Comparison of ENCODE assay signal across 12 cellular contexts in the genomic region with DNA sequence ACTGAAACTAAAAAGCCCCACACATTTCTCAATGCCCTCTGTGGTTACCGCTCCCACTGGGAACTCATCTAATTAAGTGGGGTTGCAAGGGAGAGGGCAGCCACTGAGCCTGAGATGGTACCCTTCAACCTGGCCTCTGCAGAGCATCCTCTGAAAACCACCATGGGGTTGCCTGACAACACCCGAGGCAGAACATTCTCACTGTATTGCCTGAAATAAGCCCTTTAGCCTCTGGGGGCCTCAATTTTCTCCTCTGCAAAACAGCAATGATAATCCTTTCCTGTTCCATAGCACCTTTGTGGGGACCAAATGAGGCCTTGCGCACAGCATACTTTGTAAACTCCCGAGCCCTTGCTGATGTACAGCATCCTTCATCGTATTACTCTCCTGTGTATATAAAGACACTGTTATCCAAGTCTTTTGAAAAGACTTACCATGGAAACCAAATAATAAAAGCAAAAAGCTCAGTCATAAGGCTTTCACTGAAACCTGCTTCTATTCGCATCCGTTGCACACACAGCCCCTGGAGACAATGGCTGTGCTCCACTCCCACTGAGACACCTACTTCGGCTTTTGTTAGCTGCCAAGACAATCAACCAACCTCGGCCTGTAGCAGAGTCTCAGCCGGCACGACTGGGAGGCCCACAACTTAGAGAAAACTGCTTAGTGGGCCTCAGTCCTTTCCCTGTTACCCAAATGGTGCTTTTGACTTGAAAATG.
A peak's percentile ranks its signal among the peaks of the same experiment; 100 is the strongest.
DNase-seq lines count a peak whose midpoint lies in the region; ATAC-seq and TF ChIP-seq lines count a peak whose summit lies in the region.
"Had no signal": no experiment of that assay in that cellular context is flagged by ENCODE, and none has a peak within 500 bp of the region (broad histone marks: within the 10 kb centered on the region; RNA-seq: fewer than 3 reads in every experiment).

No MANE protein-coding gene starts in this region.

- no peaks in the 10 kb centered on the region for H3K9me3 ChIP-seq in mammary epithelial cell (replicated peaks; ENCODE audit: insufficient read depth, low read length)
- no peaks in the 10 kb centered on the region for H3K9me3 ChIP-seq in breast epithelium
- H3K9me3 ChIP-seq in SU-DHL-6 (ENCODE audit: insufficient read depth, low read length): no peaks in the 10 kb centered on the region
- H3K9me3 ChIP-seq in endodermal cell (ENCODE audit: control insufficient read depth, low read length): peaks cover 4% of the 10 kb centered on the region
- H3K9me3 ChIP-seq in aorta (ENCODE audit: control insufficient read depth, low read length): no peaks in the 10 kb centered on the region
- H3K9me3 ChIP-seq in uterus: no peaks in the 10 kb centered on the region
- H3K9me3 ChIP-seq: gastrocnemius medialis had no signal

- peaks cover 39% of the 10 kb centered on the region for H3K4me1 Mint-ChIP-seq in endodermal cell

- H2AFZ ChIP-seq in mammary epithelial cell (ENCODE audit: low read depth, low read length) (peak overlapping the region; percentile 36), SU-DHL-6 (ENCODE audit: low read depth, low read length, severe bottlenecking) (no peak overlapping the region)

- in situ Hi-C loops in mammary epithelial cell (cut with MboI; ENCODE audit: low sequenced_read_pairs in 2 of 2): no loop called here

- no peak overlapping the region for H3K27ac Mint-ChIP-seq in endodermal cell
- H3K27ac Mint-ChIP-seq: mesothelial cell of epicardium had no signal

- H3K9ac ChIP-seq in mammary epithelial cell (ENCODE audit: insufficient read depth, low read length): no peak overlapping the region
- H3K9ac ChIP-seq in SU-DHL-6 (ENCODE audit: low read length): no peak overlapping the region
- no peak overlapping the region for H3K9ac ChIP-seq in endodermal cell (ENCODE audit: extremely low read depth, low read length, poor library complexity, severe bottlenecking)

- H3K4me2 ChIP-seq in mammary epithelial cell (ENCODE audit: insufficient read depth, low read depth, low read length) (no peak overlapping the region), SU-DHL-6 (ENCODE audit: low read depth, low read length, poor library complexity, severe bottlenecking) (peak overlapping the region; percentile 90)

- no peaks in the 10 kb centered on the region for H4K20me1 ChIP-seq in mammary epithelial cell (ENCODE audit: insufficient read depth, low read length)
- H4K20me1 ChIP-seq in SU-DHL-6 (ENCODE audit: low read depth, low read length): no peaks in the 10 kb centered on the region

- no peak for TF ChIP-seq POLR2A in breast epithelium (IDR thresholded peaks at IDR 0.05)
- TF ChIP-seq POLR2A in uterus (IDR thresholded peaks at IDR 0.05): no peak

- dilution Hi-C loops in mammary epithelial cell (cut with HindIII; ENCODE audit: low sequenced_read_pairs): no loop called here

- H3K27me3 Mint-ChIP-seq in endodermal cell (ENCODE audit: insufficient read depth): no peaks in the 10 kb centered on the region

- CTCF ChIA-PET in mammary epithelial cell (lab: Charles Lee; ENCODE audit: low non-redundant PET): no interaction called here

- H3K36me3 Mint-ChIP-seq in endodermal cell (ENCODE audit: low read depth): no peaks in the 10 kb centered on the region
- H3K36me3 Mint-ChIP-seq: mesothelial cell of epicardium had no signal

- H3K27ac ChIP-seq in mammary epithelial cell (ENCODE audit: insufficient read depth, low read depth, low read length) (no peak overlapping the region), breast epithelium (no peak overlapping the region), SU-DHL-6 (ENCODE audit: low read depth, low read length) (no peak overlapping the region), endodermal cell (ENCODE audit: low read depth, low read length) (peak overlapping the region; percentile 92), aorta (ENCODE audit: low read depth in 1 of 2, low read length in 2 of 2) (no peak overlapping the region), uterus (no peak overlapping the region)
- H3K27ac ChIP-seq: gastrocnemius medialis, WERI-Rb-1 had no signal

- H3F3A ChIP-seq in SU-DHL-6 (ENCODE audit: insufficient read depth): no peaks in the 10 kb centered on the region

- DNase-seq in mammary epithelial cell (no peak), breast epithelium (ENCODE audit: low spot score in 2 of 2) (no peak), endodermal cell (no peak), aorta (no peak), uterus (no peak), NCI-H2029 treated with DMSO at 0.1 percent for 48 hours (lab: John Stamatoyannopoulos, UW) (no peak)
- DNase-seq: gastrocnemius medialis; stimulated activated CD4-positive, alpha-beta T cell treated with anti-CD3 and anti-CD28 coated beads, Interleukin-2, amount 100 ng/mL, for 24 hours; WERI-Rb-1 had no signal

- peak; percentile 20 for ATAC-seq in aorta (ENCODE audit: low FRiP score)
- ATAC-seq in HG02885 (IDR thresholded peaks at IDR 0.05; ENCODE audit: poor library complexity, unreplicated experiment): no peak
- ATAC-seq: gastrocnemius medialis had no signal

- no peak overlapping the region for H3K4me3 Mint-ChIP-seq in endodermal cell
- H3K4me3 Mint-ChIP-seq: mesothelial cell of epicardium had no signal

- intact Hi-C loops in mammary epithelial cell (cut with micrococcal nuclease): no loop called here
- intact Hi-C loops in breast epithelium (cut with DNase I; ENCODE audit: low total_unique reads): no loop called here
- intact Hi-C loops in aorta (cut with DNase I): no loop called here
- intact Hi-C loops in uterus (cut with DNase I; ENCODE audit: low total_unique reads): no loop called here

- TF ChIP-seq CTCF in mammary epithelial cell (conservative IDR thresholded peaks at IDR 0.05 in 1 of 2, IDR thresholded peaks at IDR 0.05 in 1 of 2; ENCODE audit: extremely low read depth in 1 of 2, insufficient read depth in 1 of 2, low read depth in 1 of 2, low read length in 2 of 2) (no peak), breast epithelium (IDR thresholded peaks at IDR 0.05) (no peak), SU-DHL-6 (IDR thresholded peaks at IDR 0.05; ENCODE audit: insufficient read depth, low read length, poor library complexity, severe bottlenecking) (no peak), endodermal cell (conservative IDR thresholded peaks at IDR 0.05) (peak; percentile 38), uterus (IDR thresholded peaks at IDR 0.05) (no peak)

- no TSS peak for BruUV-seq in mammary epithelial cell (replicated peaks; lab: Mats Ljungman, UMichigan)

- no peaks in the 10 kb centered on the region for H3K27me3 ChIP-seq in mammary epithelial cell (ENCODE audit: insufficient read depth, low read length)
- H3K27me3 ChIP-seq in breast epithelium: no peaks in the 10 kb centered on the region
- H3K27me3 ChIP-seq in SU-DHL-6 (ENCODE audit: low read length): no peaks in the 10 kb centered on the region
- H3K27me3 ChIP-seq in endodermal cell (ENCODE audit: control insufficient read depth, insufficient read depth, low read length, poor library complexity, severe bottlenecking): no peaks in the 10 kb centered on the region
- H3K27me3 ChIP-seq in aorta (ENCODE audit: control insufficient read depth in 1 of 2, insufficient read depth in 2 of 2, low read length in 1 of 2): no peaks in the 10 kb centered on the region
- no peaks in the 10 kb centered on the region for H3K27me3 ChIP-seq in uterus
- H3K27me3 ChIP-seq: gastrocnemius medialis had no signal

- no peak overlapping the region for H3K4me3 ChIP-seq in mammary epithelial cell (replicated peaks in 1 of 3; ENCODE audit: insufficient read depth in 1 of 3, low read depth in 2 of 3, low read length in 3 of 3)
- no peak overlapping the region for H3K4me3 ChIP-seq in breast epithelium
- H3K4me3 ChIP-seq in SU-DHL-6 (ENCODE audit: insufficient read depth, low read length, poor library complexity, severe bottlenecking): no peak overlapping the region
- H3K4me3 ChIP-seq in endodermal cell (ENCODE audit: low read length): no peak overlapping the region
- no peak overlapping the region for H3K4me3 ChIP-seq in aorta (ENCODE audit: low read length in 2 of 2)
- H3K4me3 ChIP-seq in uterus: no peak overlapping the region
- H3K4me3 ChIP-seq: gastrocnemius medialis had no signal

- H3K36me3 ChIP-seq in mammary epithelial cell (ENCODE audit: insufficient read depth, low read length) (no peaks in the 10 kb centered on the region), breast epithelium (no peaks in the 10 kb centered on the region), SU-DHL-6 (ENCODE audit: low read length) (no peaks in the 10 kb centered on the region), endodermal cell (ENCODE audit: control insufficient read depth, insufficient read depth, low read length) (no peaks in the 10 kb centered on the region), aorta (ENCODE audit: control insufficient read depth in 1 of 2, insufficient read depth in 2 of 2, low read length in 1 of 2) (no peaks in the 10 kb centered on the region), uterus (no peaks in the 10 kb centered on the region)
- H3K36me3 ChIP-seq: gastrocnemius medialis, WERI-Rb-1 had no signal

- H3K9me2 ChIP-seq in SU-DHL-6 (replicated peaks; ENCODE audit: insufficient read depth, low read length): no peaks in the 10 kb centered on the region

- H3K9me3 Mint-ChIP-seq in endodermal cell: peaks cover 10% of the 10 kb centered on the region
- H3K9me3 Mint-ChIP-seq: mesothelial cell of epicardium had no signal

- no peaks in the 10 kb centered on the region for H3K79me2 ChIP-seq in mammary epithelial cell (ENCODE audit: insufficient read depth, low read length)
- no peaks in the 10 kb centered on the region for H3K79me2 ChIP-seq in SU-DHL-6 (ENCODE audit: insufficient read depth, low read length)

- H3K4me1 ChIP-seq in mammary epithelial cell (ENCODE audit: insufficient read depth, low read length) (peaks cover 15% of the 10 kb centered on the region), breast epithelium (no peaks in the 10 kb centered on the region), endodermal cell (ENCODE audit: control insufficient read depth, insufficient read depth, low read length) (peaks cover 4% of the 10 kb centered on the region), aorta (ENCODE audit: control insufficient read depth in 1 of 2, insufficient read depth in 2 of 2, low read length in 2 of 2) (no peaks in the 10 kb centered on the region), uterus (no peaks in the 10 kb centered on the region)

- 53% methylated on average over 11 of the region's 11 CpGs for WGBS in mammary epithelial cell (ENCODE audit: low coverage, missing lambda C conversion rate)
- WGBS in endodermal cell (ENCODE audit: insufficient coverage in 1 of 2, insufficient read length in 1 of 2), 2 experiments: 50 to 73% methylated on average over 8 to 11 of the region's 11 CpGs
- WGBS in aorta, 2 donors: 78 to 80% methylated on average over 11 of the region's 11 CpGs
